Comparison of ENCODE assay signal across 9 cellular contexts in the genomic region with DNA sequence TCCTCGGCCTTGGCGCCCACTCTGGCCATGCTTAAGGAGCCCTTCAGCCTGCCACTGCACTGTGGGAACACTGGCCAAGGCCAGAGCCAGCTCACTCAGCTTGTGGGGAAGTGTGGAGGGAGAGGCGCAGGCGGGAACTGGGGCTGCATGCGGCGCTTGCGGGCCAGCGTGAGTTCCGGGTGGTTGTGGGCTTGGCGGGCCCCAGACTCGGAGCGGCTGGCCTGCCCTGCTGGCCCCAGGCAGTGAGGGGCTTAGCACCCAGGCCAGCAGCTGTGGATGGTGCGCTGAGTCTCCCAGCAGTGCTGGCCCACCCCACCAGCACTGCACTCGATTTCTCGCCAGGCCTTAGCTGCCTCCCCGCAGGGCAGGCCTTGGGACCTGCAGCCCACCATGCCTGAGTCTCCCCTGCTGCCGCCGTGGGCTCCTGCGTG.
"Had no signal": no experiment of that assay in that cellular context is flagged by ENCODE, and none has a peak within 500 bp of the region (broad histone marks: within the 10 kb centered on the region; RNA-seq: fewer than 3 reads in every experiment).

No MANE protein-coding gene starts in this region.

- H3K36me3 Mint-ChIP-seq: IgD-negative memory B cell had no signal

- H3K27ac Mint-ChIP-seq: GM23338, HFFc6, IgD-negative memory B cell had no signal

- DNase-seq: H7, HFFc6, KG1 had no signal

- H3K4me3 ChIP-seq: GM23338, HAP-1 had no signal

- ATAC-seq: GM23338, HCT116, HepG2 had no signal

- H3K4me1 ChIP-seq: HAP-1 had no signal

- FAIRE-seq: HepG2 had no signal

- H3K4me3 Mint-ChIP-seq: GM23338, HFFc6 had no signal

- H3K9me3 ChIP-seq: HAP-1 had no signal

- H3K27ac ChIP-seq: HL-60 had no signal

- H3K4me2 ChIP-seq: GM23338 had no signal

- H3K36me3 ChIP-seq: HAP-1 had no signal

- H2AFZ ChIP-seq: GM23338 had no signal
